In genomic region chr9:35617548-35617947, GRCh38 we compare ENCODE assay signal across 7 cellular contexts. TPM values are rescaled to one million over a fixed set of nuclear protein-coding genes. Genes with fewer than 3 reads are reported as not detected.
DNase-seq lines count a peak whose midpoint lies in the region; ATAC-seq, FAIRE-seq and TF ChIP-seq lines count a peak whose summit lies in the region.

No MANE protein-coding gene starts in this region.

- H3K9ac ChIP-seq in iPS-18a (ENCODE audit: low read length): peak overlapping the region; percentile 30

- 47 to 56% (median 54%) methylated on average over 8 of the region's 8 CpGs for WGBS in spleen, 5 donors

- POLR2A ChIA-PET in activated CD4-positive, alpha-beta memory T cell treated with anti-CD3 and anti-CD28 coated beads for 36 hours (lab: Charles Lee): interaction anchor here (1.3 to 2.1 kb wide), 2 partner anchors 13 to 32 kb away, joined by 5 to 7 read pairs; partner anchors contain the start of gene TESK1

- H3K27ac ChIP-seq in iPS-18a (ENCODE audit: low read length): no peak overlapping the region
- peak overlapping the region; percentile 72 to 94 (median 84) for H3K27ac ChIP-seq in spleen

- H3K4me3 Mint-ChIP-seq in activated CD4-positive, alpha-beta memory T cell treated with anti-CD3 and anti-CD28 coated beads for 36 hours: peak overlapping the region; percentile 77

- H3K27me3 ChIP-seq in iPS-18a (ENCODE audit: control insufficient read depth, insufficient read depth, low read length) (peaks cover 30% of the 10 kb centered on the region), spleen (replicated peaks in 1 of 7) (no peaks in the 10 kb centered on the region)

- no peaks in the 10 kb centered on the region for H3K9me3 Mint-ChIP-seq in activated CD4-positive, alpha-beta memory T cell treated with anti-CD3 and anti-CD28 coated beads for 36 hours

- H3K4me1 Mint-ChIP-seq in activated CD4-positive, alpha-beta memory T cell treated with anti-CD3 and anti-CD28 coated beads for 36 hours (ENCODE audit: low read depth): peaks cover 37% of the 10 kb centered on the region

- ATAC-seq in GM21367 (IDR thresholded peaks at IDR 0.05; ENCODE audit: unreplicated experiment): no peak

- TF ChIP-seq CTCF in spleen (IDR thresholded peaks at IDR 0.05 in 8 of 11, conservative IDR thresholded peaks at IDR 0.05 in 3 of 11): no peak

- FAIRE-seq in GM19239 (lab: Jason Lieb, UNC): peak; percentile 33
- FAIRE-seq in HTR-8/SVneo (lab: Jason Lieb, UNC): no peak

- H3K27me3 Mint-ChIP-seq in activated CD4-positive, alpha-beta memory T cell treated with anti-CD3 and anti-CD28 coated beads for 36 hours: no peaks in the 10 kb centered on the region

- H3K36me3 Mint-ChIP-seq in activated CD4-positive, alpha-beta memory T cell treated with anti-CD3 and anti-CD28 coated beads for 36 hours: no peaks in the 10 kb centered on the region

- H3K36me3 ChIP-seq in iPS-18a (ENCODE audit: control insufficient read depth, low read depth, low read length) (no peaks in the 10 kb centered on the region), spleen (peaks cover 0 to 39% (median 2%) of the 10 kb centered on the region in 6 donors)

- H3K4me3 ChIP-seq in iPS-18a (ENCODE audit: low read length) (peak overlapping the region; percentile 65), spleen (peak overlapping the region; percentile 43 to 82 (median 56))

- H3K9me3 ChIP-seq in iPS-18a (ENCODE audit: control insufficient read depth, low read depth, low read length): no peaks in the 10 kb centered on the region
- no peaks in the 10 kb centered on the region for H3K9me3 ChIP-seq in spleen

- H3K4me1 ChIP-seq in iPS-18a (ENCODE audit: control insufficient read depth, low read depth, low read length) (peaks cover 4% of the 10 kb centered on the region), spleen (peaks cover 17 to 99% (median 62%) of the 10 kb centered on the region in 6 donors)

- H3K27ac Mint-ChIP-seq in activated CD4-positive, alpha-beta memory T cell treated with anti-CD3 and anti-CD28 coated beads for 36 hours: peak overlapping the region; percentile 79

- intact Hi-C loops in activated CD4-positive, alpha-beta memory T cell treated with anti-CD3 and anti-CD28 coated beads for 36 hours (cut with micrococcal nuclease): loop anchor here (1.0 kb wide), 1 partner anchor 29 kb away; no protein-coding TSS in a partner anchor
- intact Hi-C loops in spleen (cut with DNase I; ENCODE audit: low total_unique reads): no loop called here

- no peak for TF ChIP-seq POLR2A in spleen (IDR thresholded peaks at IDR 0.05)

- no peak for DNase-seq in GM19239 (ENCODE audit: insufficient read length, low spot score)
- no peak for DNase-seq in activated CD4-positive, alpha-beta memory T cell treated with anti-CD3 and anti-CD28 coated beads for 36 hours
- DNase-seq in spleen: no peak
- no peak for DNase-seq in HTR-8/SVneo (ENCODE audit: insufficient read length, low spot score)
- DNase-seq in activated CD4-positive, alpha-beta T cell treated with anti-CD3 and anti-CD28 coated beads for 48 hours: no peak

- CTCF ChIA-PET in activated CD4-positive, alpha-beta memory T cell treated with anti-CD3 and anti-CD28 coated beads for 36 hours (lab: Charles Lee): interaction anchor here (0.6 to 3.3 kb wide), 14 partner anchors 10 to 118 kb away, joined by 3 to 24 read pairs (median 4); partner anchors contain the start of genes CREB3 and TLN1

RNA-seq across cellular contexts. Expression of gene CD72, which starts 0.7 kb away (rescaled TPM):
- 1 to 10 TPM; 9.4 to 9.8 TPM for total RNA-seq in activated CD4-positive, alpha-beta memory T cell treated with anti-CD3 and anti-CD28 coated beads for 36 hours
- 100 to 1,000 TPM in 5 of 7 donors, 10 to 100 TPM in 2; 74.4 to 160 (median 127) TPM for total RNA-seq in spleen
- polyA plus RNA-seq in spleen: 100 to 1,000 TPM in 2 of 3 donors, 10 to 100 TPM in 1; 97.4 to 159 (median 115) TPM

RNA-seq across cellular contexts. Expression of gene TESK1, which starts 12.5 kb away (rescaled TPM):
- total RNA-seq in activated CD4-positive, alpha-beta memory T cell treated with anti-CD3 and anti-CD28 coated beads for 36 hours: 10 to 100 TPM; 31.0 to 34.7 TPM
- total RNA-seq in spleen: 10 to 100 TPM; 24.8 to 47.1 (median 31.8) TPM
- polyA plus RNA-seq in spleen: 10 to 100 TPM; 15.6 to 34.7 (median 22.7) TPM

RNA-seq across cellular contexts. Expression of gene SIT1, which starts 33.2 kb away (rescaled TPM):
- total RNA-seq in activated CD4-positive, alpha-beta memory T cell treated with anti-CD3 and anti-CD28 coated beads for 36 hours: 10 to 100 TPM; 74.6 to 75.8 TPM
- 10 to 100 TPM; 24.2 to 44.9 (median 27.5) TPM for total RNA-seq in spleen
- 10 to 100 TPM; 71.7 to 82.7 (median 82.7) TPM for polyA plus RNA-seq in spleen

RNA-seq across cellular contexts. Expression of gene RMRP, which starts 40.3 kb away (rescaled TPM):
- total RNA-seq in activated CD4-positive, alpha-beta memory T cell treated with anti-CD3 and anti-CD28 coated beads for 36 hours: over 10,000 TPM; 10,694 to 13,592 TPM
- total RNA-seq in spleen: over 10,000 TPM in 5 of 7 donors, 1,000 to 10,000 TPM in 2; 5,541 to 28,996 (median 23,209) TPM
- polyA plus RNA-seq in spleen: 100 to 1,000 TPM in 1 of 3 donors, 10 to 100 TPM in 1, not detected in 1; 42.1 to 285 TPM

RNA-seq across cellular contexts. Expression of gene CCDC107, which starts 40.5 kb away (rescaled TPM):
- 10 to 100 TPM; 15.0 to 15.7 TPM for total RNA-seq in activated CD4-positive, alpha-beta memory T cell treated with anti-CD3 and anti-CD28 coated beads for 36 hours
- 10 to 100 TPM; 14.4 to 24.2 (median 20.8) TPM for total RNA-seq in spleen
- 10 to 100 TPM; 35.3 to 46.9 (median 37.0) TPM for polyA plus RNA-seq in spleen

Comparison
In these comparisons a context has a peak if more than half of its experiments do, and no peak if none do; other contexts are left out.
1. RNA of gene CD72, which starts 0.7 kb away (total RNA-seq): 74.4 to 160 TPM in spleen; 9.4 to 9.8 TPM in activated CD4-positive, alpha-beta memory T cell treated with anti-CD3 and anti-CD28 coated beads for 36 hours; every median in the first group is over 4 times any median in the second.